Comparison of ENCODE assay signal across 17 cellular contexts in the genomic region with DNA sequence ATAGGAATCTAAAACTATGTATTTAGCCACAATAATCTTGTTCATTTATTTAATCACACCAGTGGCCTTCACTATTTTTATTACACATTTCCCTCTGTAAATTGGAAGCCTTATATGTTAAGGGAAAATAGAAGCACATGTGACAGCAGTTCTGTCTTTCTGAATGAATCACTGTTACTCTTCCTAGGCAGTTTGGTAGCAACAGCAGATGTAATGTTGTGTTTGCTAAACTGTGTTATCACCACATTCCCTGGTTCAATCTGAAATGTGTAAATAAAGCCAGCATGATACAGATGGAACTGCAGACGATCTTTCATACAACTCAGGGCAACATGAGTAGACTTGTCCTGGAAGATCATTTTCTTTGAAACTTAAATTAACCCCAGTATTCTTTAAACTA.
DNase-seq lines count a peak whose midpoint lies in the region; ATAC-seq and TF ChIP-seq lines count a peak whose summit lies in the region.
"Had no signal": no experiment of that assay in that cellular context is flagged by ENCODE, and none has a peak within 500 bp of the region (broad histone marks: within the 10 kb centered on the region; RNA-seq: fewer than 3 reads in every experiment).

No MANE protein-coding gene starts in this region.

- H3K9ac ChIP-seq in neural progenitor cell, result no peak overlapping the region
- H3K9ac ChIP-seq: BLaER1 had no signal

- H3K27me3 Mint-ChIP-seq in neural progenitor cell (ENCODE audit: insufficient read depth, low read depth), result no peaks in the 10 kb centered on the region

- no peaks in the 10 kb centered on the region for H3K4me1 ChIP-seq in neural progenitor cell
- H3K4me1 ChIP-seq: BLaER1, Peyer's patch had no signal

- no peaks in the 10 kb centered on the region for H3K27me3 ChIP-seq in neural progenitor cell
- H3K27me3 ChIP-seq: BLaER1, Peyer's patch had no signal

- H3K36me3 ChIP-seq in neural progenitor cell, result no peaks in the 10 kb centered on the region
- H3K36me3 ChIP-seq: Peyer's patch had no signal

- no peak overlapping the region for H3K27ac ChIP-seq in neural progenitor cell
- H3K27ac ChIP-seq: 22Rv1, BLaER1, Peyer's patch had no signal

- no peaks in the 10 kb centered on the region for H3F3A ChIP-seq in neural progenitor cell (ENCODE audit: low read depth)

- H3K79me2 ChIP-seq in neural progenitor cell (ENCODE audit: low read depth), result no peaks in the 10 kb centered on the region

- DNase-seq in NCI-H146 (lab: John Stamatoyannopoulos, UW) (peak; percentile 4), NCI-H146 treated with DMSO at 0.1 percent for 48 hours (lab: John Stamatoyannopoulos, UW; ENCODE audit: unreplicated experiment) (no peak), NCI-H69 (lab: John Stamatoyannopoulos, UW) (peak; percentile 75), epithelial cell of esophagus (ENCODE audit: low read depth) (peak; percentile 79), neural progenitor cell (ENCODE audit: low spot score) (no peak), NCI-H748 treated with DMSO at 0.1 percent for 48 hours (lab: John Stamatoyannopoulos, UW) (no peak), cerebellar nuclear complex (lab: John Stamatoyannopoulos, UW) (no peak)
- DNase-seq: DND-41, H7, Karpas-422, NCI-H2029, NCI-H510A, Peyer's patch, SHP77 had no signal

- H4K20me1 ChIP-seq in neural progenitor cell (ENCODE audit: low read depth), result no peaks in the 10 kb centered on the region
- H4K20me1 ChIP-seq: BLaER1 had no signal

- no peaks in the 10 kb centered on the region for H3K4me1 Mint-ChIP-seq in neural progenitor cell

- no peak overlapping the region for H3K27ac Mint-ChIP-seq in neural progenitor cell

- peak overlapping the region; percentile 67 for H2AFZ ChIP-seq in neural progenitor cell (replicated peaks)

- no peaks in the 10 kb centered on the region for H3K9me3 Mint-ChIP-seq in neural progenitor cell

- H3K36me3 Mint-ChIP-seq in neural progenitor cell, result no peaks in the 10 kb centered on the region

- no peak overlapping the region for H3K4me3 Mint-ChIP-seq in neural progenitor cell

- TF ChIP-seq CTCF in epithelial cell of esophagus (IDR thresholded peaks at IDR 0.05; ENCODE audit: insufficient read depth, low read depth, low read length, missing control alignments) (no peak), neural progenitor cell (IDR thresholded peaks at IDR 0.05) (no peak)

- ATAC-seq in HG03196 (IDR thresholded peaks at IDR 0.05; ENCODE audit: unreplicated experiment), result no peak

- H3K9me3 ChIP-seq in neural progenitor cell (ENCODE audit: low read depth), result no peaks in the 10 kb centered on the region
- H3K9me3 ChIP-seq: BLaER1, Peyer's patch had no signal

- no peak overlapping the region for H3K4me3 ChIP-seq in epithelial cell of esophagus (ENCODE audit: low read length)
- no peak overlapping the region for H3K4me3 ChIP-seq in neural progenitor cell
- H3K4me3 ChIP-seq: BLaER1, Peyer's patch had no signal

- no peak overlapping the region for H3K4me2 ChIP-seq in neural progenitor cell
- H3K4me2 ChIP-seq: BLaER1 had no signal

Comparison
In these comparisons a context has a peak if more than half of its experiments do, and no peak if none do; other contexts are left out.
1. DNase-seq: peak in NCI-H146 (single experiment), NCI-H69 (single experiment) and epithelial cell of esophagus (single experiment); none in NCI-H146 treated with DMSO at 0.1 percent for 48 hours (single experiment), neural progenitor cell (single experiment), NCI-H748 treated with DMSO at 0.1 percent for 48 hours (single experiment) and cerebellar nuclear complex (0 of 2).